Comparison of ENCODE assay signal across 18 cellular contexts in genomic region chr4:3711183-3712111, GRCh38. TPM values are rescaled to one million over a fixed set of nuclear protein-coding genes. Genes with fewer than 3 reads are reported as not detected.
"Had no signal": no experiment of that assay in that cellular context is flagged by ENCODE, and none has a peak within 500 bp of the region (broad histone marks: within the 10 kb centered on the region; RNA-seq: fewer than 3 reads in every experiment).

No MANE protein-coding gene starts in this region.

- H3K4me1 ChIP-seq: psoas muscle, sigmoid colon, tibial nerve had no signal

- H3K36me3 ChIP-seq: ascending aorta, esophagus squamous epithelium, heart right ventricle, sigmoid colon, tibial nerve, uterus had no signal

- H3K4me3 ChIP-seq: ascending aorta, esophagus squamous epithelium, heart right ventricle, lung, psoas muscle, sigmoid colon, tibial nerve, uterus had no signal

- H3K27ac ChIP-seq: esophagus squamous epithelium, heart right ventricle, psoas muscle, sigmoid colon, tibial nerve, VCaP had no signal

- DNase-seq: activated CD4-positive, alpha-beta T cell treated with anti-CD3 and anti-CD28 coated beads, Interleukin-2, amount 50 U/mL, for 1 hour; activated CD4-positive, CD25-positive, alpha-beta regulatory T cell treated with anti-CD3 and anti-CD28 coated beads, Interleukin-2, amount 50 U/mL, for 72 hours; activated CD8-positive, alpha-beta memory T cell treated with anti-CD3 and anti-CD28 coated beads, Interleukin-2, amount 50 U/mL, for 4 hours; activated T-cell treated with anti-CD3 and anti-CD28 coated beads, Interleukin-2, amount 50 U/mL, for 4 hours; dermis blood vessel endothelial cell; effector memory CD4-positive, alpha-beta T cell; esophagus squamous epithelium; midbrain; stimulated activated CD8-positive, alpha-beta memory T cell treated with anti-CD3 and anti-CD28 coated beads, Interleukin-4, amount 100 ng/mL, for 48 hours; stimulated activated naive CD4-positive, alpha-beta T cell had no signal

- H3K27me3 ChIP-seq: ascending aorta, tibial nerve, uterus had no signal

- H3K9me3 ChIP-seq: ascending aorta, esophagus squamous epithelium, heart right ventricle, psoas muscle, sigmoid colon, tibial nerve, uterus had no signal

- ATAC-seq: activated T-cell treated with anti-CD3 and anti-CD28 coated beads, Interleukin-2, amount 50 U/mL, for 4 hours; psoas muscle had no signal

RNA-seq across cellular contexts. Expression of gene ADRA2C, which starts 54.7 kb away (rescaled TPM):
- total RNA-seq: activated T-cell treated with anti-CD3 and anti-CD28 coated beads, Interleukin-2, amount 50 U/mL, for 4 hours had no signal
